Comparison of ENCODE assay signal across 37 cellular contexts in genomic region chr20:14005996-14006395, GRCh38. TPM values are rescaled to one million over a fixed set of nuclear protein-coding genes. Genes with fewer than 3 reads are reported as not detected.
"Had no signal": no experiment of that assay in that cellular context is flagged by ENCODE, and none has a peak within 500 bp of the region (broad histone marks: within the 10 kb centered on the region; RNA-seq: fewer than 3 reads in every experiment).

No MANE protein-coding gene starts in this region.

- DNase-seq: activated effector memory CD4-positive, alpha-beta T cell treated with anti-CD3 and anti-CD28 coated beads, Interleukin-2, amount 50 U/mL, for 16 hours; activated effector memory CD4-positive, alpha-beta T cell treated with Interleukin-2 at 50 U/mL for 16 hours; activated gamma-delta T cell; activated gamma-delta T cell treated with Interleukin-2 at 50 U/mL for 16 hours; activated naive CD4-positive, alpha-beta T cell; activated naive CD4-positive, alpha-beta T cell treated with anti-CD3 and anti-CD28 coated beads for 36 hours; activated naive CD4-positive, alpha-beta T cell treated with anti-CD3 and anti-CD28 coated beads, Interleukin-2, amount 10 ng/mL, durations not matched to agents 7 days and 5 days; activated naive CD4-positive, alpha-beta T cell treated with anti-CD3 and anti-CD28 coated beads, Interleukin-2, amount 50 U/mL, for 16 hours; activated naive CD4-positive, alpha-beta T cell treated with Interleukin-2 at 50 U/mL for 16 hours; activated naive CD8-positive, alpha-beta T cell treated with anti-CD3 and anti-CD28 coated beads for 36 hours; activated naive CD8-positive, alpha-beta T cell treated with anti-CD3 and anti-CD28 coated beads, Interleukin-2, amount 10 ng/mL, durations not matched to agents 7 days and 5 days; activated naive CD8-positive, alpha-beta T cell treated with anti-CD3 and anti-CD28 coated beads, Interleukin-2, amount 50 U/mL, for 24 hours; activated T-cell treated with anti-CD3 and anti-CD28 coated beads, Interleukin-2, amount 50 U/mL, for 1 hour; activated T-cell treated with anti-CD3 and anti-CD28 coated beads, Interleukin-2, amount 50 U/mL, for 24 hours; activated T-cell treated with anti-CD3 and anti-CD28 coated beads, Interleukin-2, amount 50 U/mL, for 4 hours; activated T-cell treated with anti-CD3 and anti-CD28 coated beads, Interleukin-2, amount 50 U/mL, for 48 hours; activated T-cell treated with anti-CD3 and anti-CD28 coated beads, Interleukin-2, amount 50 U/mL, for 72 hours; adrenal gland; amniotic stem cell; amygdala; anterior cingulate cortex; aorta; body of pancreas; brain microvascular endothelial cell; caudate nucleus; central memory CD4-positive, alpha-beta T cell; cerebellar nuclear complex had no signal

- ATAC-seq: activated naive CD4-positive, alpha-beta T cell treated with anti-CD3 and anti-CD28 coated beads, Interleukin-2, amount 50 U/mL, for 72 hours; activated naive CD8-positive, alpha-beta T cell treated with anti-CD3 and anti-CD28 coated beads, Interleukin-2, amount 50 U/mL, for 24 hours; activated T-cell treated with anti-CD3 and anti-CD28 coated beads, Interleukin-2, amount 50 U/mL, for 4 hours; activated T-cell treated with anti-CD3 and anti-CD28 coated beads, Interleukin-2, amount 50 U/mL, for 72 hours; activated T-helper 17 cell treated with anti-CD3 and anti-CD28 coated beads, Interleukin-2, amount 50 U/mL, for 72 hours; body of pancreas had no signal

- H3K4me1 ChIP-seq: adrenal gland, ascending aorta, body of pancreas, breast epithelium had no signal

- H3K27ac ChIP-seq: adrenal gland, ascending aorta, body of pancreas, brain microvascular endothelial cell, breast epithelium, cardiac muscle cell had no signal

- H3K36me3 ChIP-seq: adrenal gland, ascending aorta, brain microvascular endothelial cell, breast epithelium, cardiac muscle cell had no signal

- H3K4me3 ChIP-seq: adrenal gland, ascending aorta, body of pancreas, breast epithelium, cardiac muscle cell had no signal

- H3K9me3 ChIP-seq: adrenal gland, ascending aorta, body of pancreas had no signal

RNA-seq across cellular contexts. Expression of gene MACROD2, which starts 10.7 kb away (rescaled TPM):
- total RNA-seq: activated naive CD4-positive, alpha-beta T cell treated with anti-CD3 and anti-CD28 coated beads for 36 hours; activated naive CD4-positive, alpha-beta T cell treated with anti-CD3 and anti-CD28 coated beads, Interleukin-2, amount 50 U/mL, for 72 hours; activated naive CD8-positive, alpha-beta T cell treated with anti-CD3 and anti-CD28 coated beads, Interleukin-2, amount 10 ng/mL, durations not matched to agents 7 days and 5 days; activated T-cell treated with anti-CD3 and anti-CD28 coated beads, Interleukin-2, amount 50 U/mL, for 72 hours; activated T-helper 1 cell treated with anti-CD3 and anti-CD28 coated beads, Interleukin-12 subunit alpha, Interleukin-12 subunit beta, Interleukin-2, Interleukin-4 antibody, amounts not matched to agents 30 ng/mL and 10 ng/mL and 1 ng/mL, durations not matched to agents 14 hours and 24 hours and 36 hours; activated T-helper 17 cell treated with anti-CD3 and anti-CD28 coated beads, Interleukin-2, amount 50 U/mL, for 72 hours; activated T-helper 2 cell treated with anti-CD3 and anti-CD28 coated beads, Interferon-gamma antibody, Interleukin-2, Interleukin-4, amounts not matched to agents 10 μg/mL and 5 μg/mL and 100 μg/mL, durations not matched to agents 14 hours and 24 hours and 36 hours had no signal

RNA-seq across cellular contexts. Expression of gene SEL1L2, which starts 15.6 kb away (rescaled TPM):
- total RNA-seq: activated naive CD4-positive, alpha-beta T cell treated with anti-CD3 and anti-CD28 coated beads for 36 hours; activated naive CD4-positive, alpha-beta T cell treated with anti-CD3 and anti-CD28 coated beads, Interleukin-2, amount 50 U/mL, for 72 hours; activated naive CD8-positive, alpha-beta T cell treated with anti-CD3 and anti-CD28 coated beads for 36 hours; activated naive CD8-positive, alpha-beta T cell treated with anti-CD3 and anti-CD28 coated beads, Interleukin-2, amount 10 ng/mL, durations not matched to agents 7 days and 5 days; activated T-cell treated with anti-CD3 and anti-CD28 coated beads, Interleukin-2, amount 50 U/mL, for 4 hours; activated T-cell treated with anti-CD3 and anti-CD28 coated beads, Interleukin-2, amount 50 U/mL, for 72 hours; activated T-helper 1 cell treated with anti-CD3 and anti-CD28 coated beads, Interleukin-12 subunit alpha, Interleukin-12 subunit beta, Interleukin-2, Interleukin-4 antibody, amounts not matched to agents 30 ng/mL and 10 ng/mL and 1 ng/mL, durations not matched to agents 14 hours and 24 hours and 36 hours; activated T-helper 17 cell treated with anti-CD3 and anti-CD28 coated beads, Interleukin-2, amount 50 U/mL, for 72 hours; activated T-helper 2 cell treated with anti-CD3 and anti-CD28 coated beads, Interferon-gamma antibody, Interleukin-2, Interleukin-4, amounts not matched to agents 10 μg/mL and 5 μg/mL and 100 μg/mL, durations not matched to agents 14 hours and 24 hours and 36 hours; ascending aorta; astrocyte; body of pancreas; bronchial epithelial cell; cardiac muscle cell; cerebellum had no signal
